Comparison of ENCODE assay signal across 9 cellular contexts in the genomic region with DNA sequence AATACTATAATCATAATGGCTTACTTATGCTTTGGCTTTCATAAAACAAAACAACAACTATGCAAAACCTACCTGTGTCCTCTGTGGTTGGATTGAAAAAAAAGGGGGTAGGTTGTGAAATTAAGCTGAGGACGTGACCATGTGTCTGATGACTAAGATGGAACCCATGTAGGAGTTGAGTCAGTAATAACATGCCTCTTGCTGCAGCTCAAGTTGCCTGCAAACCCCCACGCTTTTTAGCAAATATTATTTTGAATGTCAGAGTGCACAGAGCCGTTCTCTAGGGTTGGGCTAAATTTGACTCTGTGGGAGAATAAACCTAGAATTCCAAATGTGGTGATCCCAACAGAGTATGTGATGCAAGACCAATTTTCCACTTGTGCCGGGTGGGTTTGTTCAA.
DNase-seq lines count a peak whose midpoint lies in the region; ATAC-seq and TF ChIP-seq lines count a peak whose summit lies in the region.
"Had no signal": no experiment of that assay in that cellular context is flagged by ENCODE, and none has a peak within 500 bp of the region (broad histone marks: within the 10 kb centered on the region; RNA-seq: fewer than 3 reads in every experiment).

No MANE protein-coding gene starts in this region.

- no peaks in the 10 kb centered on the region for H3K4me1 ChIP-seq in breast epithelium

- H3K9me3 ChIP-seq in breast epithelium (no peaks in the 10 kb centered on the region), T-helper 17 cell (ENCODE audit: control insufficient read depth, low read length, poor library complexity, severe bottlenecking) (no peaks in the 10 kb centered on the region)

- H3K36me3 Mint-ChIP-seq in MCF 10A (ENCODE audit: insufficient read depth, unreplicated experiment) (peaks cover 6% of the 10 kb centered on the region), T-helper 17 cell (ENCODE audit: low read depth) (peaks cover 5% of the 10 kb centered on the region)

- peak; percentile 84 for ATAC-seq in HG02973 (IDR thresholded peaks at IDR 0.05; ENCODE audit: unreplicated experiment)
- ATAC-seq in T-helper 17 cell = no peak
- peak; percentile 67 for ATAC-seq in stimulated activated naive CD8-positive, alpha-beta T cell treated with anti-CD3 and anti-CD28 coated beads, Interleukin-15, Interleukin-2, amounts not matched to agents 100 U/mL and 50 U/mL, for 24 hours

- H3K27ac Mint-ChIP-seq in MCF 10A (ENCODE audit: low read depth, unreplicated experiment) (peak overlapping the region; percentile 63), T-helper 17 cell (peak overlapping the region; percentile 2)

- TF ChIP-seq CTCF in MCF 10A (IDR thresholded peaks at IDR 0.05; ENCODE audit: unreplicated experiment) = no peak
- no peak for TF ChIP-seq CTCF in breast epithelium (IDR thresholded peaks at IDR 0.05)

- POLR2A ChIA-PET in MCF 10A (lab: Yijun Ruan, JAX) = interaction anchor here (0.6 to 5.2 kb wide), 12 partner anchors 12 to 304 kb away, joined by 3 to 64 read pairs (median 10); no protein-coding TSS in a partner anchor

- H3K4me3 Mint-ChIP-seq in MCF 10A (ENCODE audit: unreplicated experiment) = no peak overlapping the region
- no peak overlapping the region for H3K4me3 Mint-ChIP-seq in T-helper 17 cell

- no peaks in the 10 kb centered on the region for H3K9me3 Mint-ChIP-seq in MCF 10A (ENCODE audit: unreplicated experiment)

- H3K27ac ChIP-seq in breast epithelium = no peak overlapping the region
- H3K27ac ChIP-seq: C4-2B had no signal

- CTCF ChIA-PET in MCF 10A (lab: Yijun Ruan, JAX) = interaction anchor here (1.0 to 1.4 kb wide), 2 partner anchors 99 to 302 kb away, joined by 4 read pairs; no protein-coding TSS in a partner anchor

- DNase-seq in MCF 10A (ENCODE audit: unreplicated experiment) (peak; percentile 94), breast epithelium (ENCODE audit: low spot score in 2 of 2) (no peak), T-helper 17 cell (no peak), posterior cingulate gyrus (no peak), NCI-H146 (lab: John Stamatoyannopoulos, UW) (no peak), DMS 273 (lab: John Stamatoyannopoulos, UW; ENCODE audit: unreplicated experiment) (no peak)
- no peak for DNase-seq in stimulated activated naive CD8-positive, alpha-beta T cell treated with anti-CD3 and anti-CD28 coated beads, Interleukin-15, Interleukin-2, amounts not matched to agents 100 U/mL and 50 U/mL, for 24 hours

- BruUV-seq in MCF 10A (replicated peaks; lab: Mats Ljungman, UMichigan) = no TSS peak

- H3K36me3 ChIP-seq in breast epithelium = no peaks in the 10 kb centered on the region

- H3K27me3 Mint-ChIP-seq in MCF 10A (ENCODE audit: insufficient read depth, unreplicated experiment) (no peaks in the 10 kb centered on the region), T-helper 17 cell (no peaks in the 10 kb centered on the region)

- intact Hi-C loops in MCF 10A (cut with micrococcal nuclease) = loop anchor here (5.0 kb wide), 1 partner anchor 142 kb away; no protein-coding TSS in a partner anchor
- intact Hi-C loops in breast epithelium (cut with DNase I; ENCODE audit: low total_unique reads) = no loop called here
- intact Hi-C loops in posterior cingulate gyrus (cut with DNase I) = no loop called here

- H3K4me3 ChIP-seq in breast epithelium = no peak overlapping the region

- no peaks in the 10 kb centered on the region for H3K27me3 ChIP-seq in breast epithelium

- peaks cover 41% of the 10 kb centered on the region for H3K4me1 Mint-ChIP-seq in MCF 10A (ENCODE audit: insufficient read depth, unreplicated experiment)
- H3K4me1 Mint-ChIP-seq in T-helper 17 cell = peaks cover 41% of the 10 kb centered on the region

- TF ChIP-seq POLR2A in breast epithelium (IDR thresholded peaks at IDR 0.05) = no peak
